ENCODE assay signal across 7 cellular contexts in the genomic region with DNA sequence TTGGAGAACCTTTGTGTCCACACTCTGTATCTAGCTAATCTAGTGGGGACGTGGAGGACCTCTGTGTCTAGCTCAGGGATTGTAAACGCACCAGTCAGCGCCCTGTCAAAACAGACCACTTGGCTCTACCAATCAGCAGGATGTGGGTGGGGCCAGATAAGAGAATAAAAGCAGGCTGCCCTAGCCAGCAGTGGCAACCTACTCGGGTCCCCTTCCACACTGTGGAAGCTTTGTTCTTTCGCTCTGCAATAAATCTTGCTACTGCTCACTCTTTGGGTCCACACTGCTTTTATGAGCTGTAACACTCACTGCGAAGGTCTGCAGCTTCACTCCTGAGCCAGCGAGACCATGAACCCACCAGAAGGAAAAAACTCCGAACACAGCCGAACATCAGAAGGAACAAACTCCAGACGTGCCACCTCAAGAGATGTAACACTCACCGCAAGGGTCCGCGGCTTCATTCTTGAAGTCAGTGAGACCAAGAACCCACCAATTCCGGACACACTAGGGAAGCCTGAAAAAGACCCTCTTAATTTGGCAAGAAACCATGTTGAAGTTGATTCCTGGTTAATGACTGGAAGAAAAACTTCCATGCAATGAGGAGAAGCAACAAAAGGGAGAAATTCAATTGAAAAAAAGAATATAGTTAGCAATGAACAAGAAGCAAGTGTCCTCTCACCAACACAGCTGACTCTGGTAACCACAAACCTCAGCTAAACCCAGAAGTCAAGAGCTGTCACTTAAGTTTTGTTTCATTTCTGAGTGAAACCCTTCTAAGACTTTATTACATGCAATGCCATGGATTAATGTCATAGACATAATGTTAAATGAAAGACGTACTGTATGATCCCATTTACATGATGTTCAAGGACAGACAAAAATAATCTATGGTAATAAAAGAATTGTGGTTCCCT. TPM values are rescaled to one million over a fixed set of nuclear protein-coding genes. Genes with fewer than 3 reads are reported as not detected.
DNase-seq lines count a peak whose midpoint lies in the region; ATAC-seq and TF ChIP-seq lines count a peak whose summit lies in the region.
"Not testable (repeated sequence)": the region's sequence is repeated elsewhere in the genome, so short reads cannot be mapped to it uniquely, and the experiment has no call there.

No MANE protein-coding gene starts in this region.

- in situ Hi-C loops in GM13976 (cut with MboI; ENCODE audit: low sequenced_read_pairs, unreplicated experiment): not testable (repeated sequence)

- intact Hi-C loops in activated T-helper 2 cell treated with anti-CD3 and anti-CD28 coated beads, Interferon-gamma antibody, Interleukin-2, Interleukin-4, amounts not matched to agents 10 μg/mL and 5 μg/mL and 100 μg/mL, durations not matched to agents 14 hours and 24 hours and 36 hours (cut with micrococcal nuclease): loop anchor here (5.0 kb wide), 1 partner anchor 225 kb away; no protein-coding TSS in a partner anchor
- intact Hi-C loops in lower lobe of right lung (cut with DNase I): not testable (repeated sequence)

- not testable (repeated sequence) for H3K4me3 ChIP-seq in lower lobe of right lung

- peak overlapping the region; percentile 70 for H3K27ac Mint-ChIP-seq in activated T-helper 2 cell treated with anti-CD3 and anti-CD28 coated beads, Interferon-gamma antibody, Interleukin-2, Interleukin-4, amounts not matched to agents 10 μg/mL and 5 μg/mL and 100 μg/mL, durations not matched to agents 14 hours and 24 hours and 36 hours

- not testable (repeated sequence) for H3K27ac ChIP-seq in lower lobe of right lung

- peaks cover 41% of the 10 kb centered on the region for H3K4me1 Mint-ChIP-seq in activated T-helper 2 cell treated with anti-CD3 and anti-CD28 coated beads, Interferon-gamma antibody, Interleukin-2, Interleukin-4, amounts not matched to agents 10 μg/mL and 5 μg/mL and 100 μg/mL, durations not matched to agents 14 hours and 24 hours and 36 hours (ENCODE audit: low read depth)

- H3K36me3 ChIP-seq in lower lobe of right lung: not testable (repeated sequence)

- peak; percentile 64 for ATAC-seq in GM19452 (IDR thresholded peaks at IDR 0.05; ENCODE audit: unreplicated experiment)
- ATAC-seq in HG02759 (IDR thresholded peaks at IDR 0.05; ENCODE audit: unreplicated experiment): peak; percentile 62
- ATAC-seq in HG03520 (IDR thresholded peaks at IDR 0.05; ENCODE audit: unreplicated experiment): peak; percentile 66
- ATAC-seq in lower lobe of right lung: peak; percentile 52 to 65

- H3K9me3 Mint-ChIP-seq in activated T-helper 2 cell treated with anti-CD3 and anti-CD28 coated beads, Interferon-gamma antibody, Interleukin-2, Interleukin-4, amounts not matched to agents 10 μg/mL and 5 μg/mL and 100 μg/mL, durations not matched to agents 14 hours and 24 hours and 36 hours: not testable (repeated sequence)

- H3K4me1 ChIP-seq in lower lobe of right lung: peaks cover 22% of the 10 kb centered on the region

- not testable (repeated sequence) for H3K9me3 ChIP-seq in lower lobe of right lung

- TF ChIP-seq CTCF in GM13976 (IDR thresholded peaks at IDR 0.05; ENCODE audit: borderline replicate concordance, control extremely low read depth, extremely low read depth, insufficient read depth, missing control alignments); lower lobe of right lung (IDR thresholded peaks at IDR 0.05): not testable (repeated sequence)

- peak overlapping the region; percentile 66 for H3K4me3 Mint-ChIP-seq in activated T-helper 2 cell treated with anti-CD3 and anti-CD28 coated beads, Interferon-gamma antibody, Interleukin-2, Interleukin-4, amounts not matched to agents 10 μg/mL and 5 μg/mL and 100 μg/mL, durations not matched to agents 14 hours and 24 hours and 36 hours (ENCODE audit: low read depth)

- peak; percentile 65 for DNase-seq in GM13976 (ENCODE audit: low spot score)
- peak; percentile 17 for DNase-seq in T follicular helper cell (ENCODE audit: low read depth)
- DNase-seq in activated T-helper 2 cell treated with anti-CD3 and anti-CD28 coated beads, Interferon-gamma antibody, Interleukin-2, Interleukin-4, amounts not matched to agents 10 μg/mL and 5 μg/mL and 100 μg/mL, durations not matched to agents 14 hours and 24 hours and 36 hours (ENCODE audit: low spot score): peak; percentile 40
- not testable (repeated sequence) for DNase-seq in lower lobe of right lung

- H3K36me3 Mint-ChIP-seq in activated T-helper 2 cell treated with anti-CD3 and anti-CD28 coated beads, Interferon-gamma antibody, Interleukin-2, Interleukin-4, amounts not matched to agents 10 μg/mL and 5 μg/mL and 100 μg/mL, durations not matched to agents 14 hours and 24 hours and 36 hours (ENCODE audit: low read depth): not testable (repeated sequence)

- not testable (repeated sequence) for H3K27me3 Mint-ChIP-seq in activated T-helper 2 cell treated with anti-CD3 and anti-CD28 coated beads, Interferon-gamma antibody, Interleukin-2, Interleukin-4, amounts not matched to agents 10 μg/mL and 5 μg/mL and 100 μg/mL, durations not matched to agents 14 hours and 24 hours and 36 hours (ENCODE audit: low read depth)

- H3K27me3 ChIP-seq in lower lobe of right lung (ENCODE audit: low read depth): not testable (repeated sequence)

RNA-seq across cellular contexts. Expression of a gene that starts 9.7 kb away (rescaled TPM):
- 74.9 and 79.8 TPM in 2 replicates for total RNA-seq in activated T-helper 2 cell treated with anti-CD3 and anti-CD28 coated beads, Interferon-gamma antibody, Interleukin-2, Interleukin-4, amounts not matched to agents 10 μg/mL and 5 μg/mL and 100 μg/mL, durations not matched to agents 14 hours and 24 hours and 36 hours
- total RNA-seq in lower lobe of right lung: 69.7 TPM
